1 cellular context compared by ENCODE assay signal in the genomic region with DNA sequence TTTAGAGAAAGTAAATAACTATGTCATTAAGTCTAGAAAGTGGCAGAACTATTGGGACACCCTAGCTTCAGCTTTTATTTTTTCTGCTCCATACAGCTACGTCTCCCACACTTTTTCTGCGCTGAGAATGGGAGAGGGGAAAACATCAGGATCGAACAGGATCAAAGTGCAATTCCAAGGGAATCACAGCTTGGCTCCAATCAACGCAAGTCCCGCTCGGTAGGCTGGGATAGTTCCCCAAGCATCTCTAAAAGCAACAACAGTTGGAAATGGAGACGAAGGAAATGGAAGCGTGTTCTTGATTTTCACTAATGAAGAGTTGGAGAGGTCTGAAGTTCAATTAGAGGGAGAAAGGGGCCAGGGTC.
TF ChIP-seq lines count a peak whose summit lies in the region.

No MANE protein-coding gene starts in this region.

TF ChIP-seq in WTC11, 78 proteins besides CTCF, POLR2A, EP300 and RAD21 (continued from another document):
- TF ChIP-seq, protein P1, sequence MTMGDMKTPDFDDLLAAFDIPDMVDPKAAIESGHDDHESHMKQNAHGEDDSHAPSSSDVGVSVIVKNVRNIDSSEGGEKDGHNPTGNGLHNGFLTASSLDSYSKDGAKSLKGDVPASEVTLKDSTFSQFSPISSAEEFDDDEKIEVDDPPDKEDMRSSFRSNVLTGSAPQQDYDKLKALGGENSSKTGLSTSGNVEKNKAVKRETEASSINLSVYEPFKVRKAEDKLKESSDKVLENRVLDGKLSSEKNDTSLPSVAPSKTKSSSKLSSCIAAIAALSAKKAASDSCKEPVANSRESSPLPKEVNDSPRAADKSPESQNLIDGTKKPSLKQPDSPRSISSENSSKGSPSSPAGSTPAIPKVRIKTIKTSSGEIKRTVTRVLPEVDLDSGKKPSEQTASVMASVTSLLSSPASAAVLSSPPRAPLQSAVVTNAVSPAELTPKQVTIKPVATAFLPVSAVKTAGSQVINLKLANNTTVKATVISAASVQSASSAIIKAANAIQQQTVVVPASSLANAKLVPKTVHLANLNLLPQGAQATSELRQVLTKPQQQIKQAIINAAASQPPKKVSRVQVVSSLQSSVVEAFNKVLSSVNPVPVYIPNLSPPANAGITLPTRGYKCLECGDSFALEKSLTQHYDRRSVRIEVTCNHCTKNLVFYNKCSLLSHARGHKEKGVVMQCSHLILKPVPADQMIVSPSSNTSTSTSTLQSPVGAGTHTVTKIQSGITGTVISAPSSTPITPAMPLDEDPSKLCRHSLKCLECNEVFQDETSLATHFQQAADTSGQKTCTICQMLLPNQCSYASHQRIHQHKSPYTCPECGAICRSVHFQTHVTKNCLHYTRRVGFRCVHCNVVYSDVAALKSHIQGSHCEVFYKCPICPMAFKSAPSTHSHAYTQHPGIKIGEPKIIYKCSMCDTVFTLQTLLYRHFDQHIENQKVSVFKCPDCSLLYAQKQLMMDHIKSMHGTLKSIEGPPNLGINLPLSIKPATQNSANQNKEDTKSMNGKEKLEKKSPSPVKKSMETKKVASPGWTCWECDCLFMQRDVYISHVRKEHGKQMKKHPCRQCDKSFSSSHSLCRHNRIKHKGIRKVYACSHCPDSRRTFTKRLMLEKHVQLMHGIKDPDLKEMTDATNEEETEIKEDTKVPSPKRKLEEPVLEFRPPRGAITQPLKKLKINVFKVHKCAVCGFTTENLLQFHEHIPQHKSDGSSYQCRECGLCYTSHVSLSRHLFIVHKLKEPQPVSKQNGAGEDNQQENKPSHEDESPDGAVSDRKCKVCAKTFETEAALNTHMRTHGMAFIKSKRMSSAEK (CRISPR knock-in tag; IDR thresholded peaks at IDR 0.05; ENCODE audit: borderline replicate concordance): no peak
- TF ChIP-seq ZBTB21 (CRISPR knock-in tag; IDR thresholded peaks at IDR 0.05; ENCODE audit: borderline replicate concordance): no peak
- TF ChIP-seq OVOL2 (CRISPR knock-in tag; IDR thresholded peaks at IDR 0.05; ENCODE audit: borderline replicate concordance): no peak
- no peak for TF ChIP-seq SMAD3 (CRISPR knock-in tag; IDR thresholded peaks at IDR 0.05; ENCODE audit: borderline replicate concordance)
- no peak for TF ChIP-seq ZNF317 (CRISPR knock-in tag; IDR thresholded peaks at IDR 0.05; ENCODE audit: borderline replicate concordance, low read depth)
- no peak for TF ChIP-seq MYBL2 (CRISPR knock-in tag; IDR thresholded peaks at IDR 0.05)
- no peak for TF ChIP-seq FOXJ3 (CRISPR knock-in tag; IDR thresholded peaks at IDR 0.05; ENCODE audit: borderline replicate concordance)
- TF ChIP-seq, protein P2, sequence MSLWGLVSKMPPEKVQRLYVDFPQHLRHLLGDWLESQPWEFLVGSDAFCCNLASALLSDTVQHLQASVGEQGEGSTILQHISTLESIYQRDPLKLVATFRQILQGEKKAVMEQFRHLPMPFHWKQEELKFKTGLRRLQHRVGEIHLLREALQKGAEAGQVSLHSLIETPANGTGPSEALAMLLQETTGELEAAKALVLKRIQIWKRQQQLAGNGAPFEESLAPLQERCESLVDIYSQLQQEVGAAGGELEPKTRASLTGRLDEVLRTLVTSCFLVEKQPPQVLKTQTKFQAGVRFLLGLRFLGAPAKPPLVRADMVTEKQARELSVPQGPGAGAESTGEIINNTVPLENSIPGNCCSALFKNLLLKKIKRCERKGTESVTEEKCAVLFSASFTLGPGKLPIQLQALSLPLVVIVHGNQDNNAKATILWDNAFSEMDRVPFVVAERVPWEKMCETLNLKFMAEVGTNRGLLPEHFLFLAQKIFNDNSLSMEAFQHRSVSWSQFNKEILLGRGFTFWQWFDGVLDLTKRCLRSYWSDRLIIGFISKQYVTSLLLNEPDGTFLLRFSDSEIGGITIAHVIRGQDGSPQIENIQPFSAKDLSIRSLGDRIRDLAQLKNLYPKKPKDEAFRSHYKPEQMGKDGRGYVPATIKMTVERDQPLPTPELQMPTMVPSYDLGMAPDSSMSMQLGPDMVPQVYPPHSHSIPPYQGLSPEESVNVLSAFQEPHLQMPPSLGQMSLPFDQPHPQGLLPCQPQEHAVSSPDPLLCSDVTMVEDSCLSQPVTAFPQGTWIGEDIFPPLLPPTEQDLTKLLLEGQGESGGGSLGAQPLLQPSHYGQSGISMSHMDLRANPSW (CRISPR knock-in tag; conservative IDR thresholded peaks at IDR 0.05; ENCODE audit: low read depth): no peak
- TF ChIP-seq, protein P3, sequence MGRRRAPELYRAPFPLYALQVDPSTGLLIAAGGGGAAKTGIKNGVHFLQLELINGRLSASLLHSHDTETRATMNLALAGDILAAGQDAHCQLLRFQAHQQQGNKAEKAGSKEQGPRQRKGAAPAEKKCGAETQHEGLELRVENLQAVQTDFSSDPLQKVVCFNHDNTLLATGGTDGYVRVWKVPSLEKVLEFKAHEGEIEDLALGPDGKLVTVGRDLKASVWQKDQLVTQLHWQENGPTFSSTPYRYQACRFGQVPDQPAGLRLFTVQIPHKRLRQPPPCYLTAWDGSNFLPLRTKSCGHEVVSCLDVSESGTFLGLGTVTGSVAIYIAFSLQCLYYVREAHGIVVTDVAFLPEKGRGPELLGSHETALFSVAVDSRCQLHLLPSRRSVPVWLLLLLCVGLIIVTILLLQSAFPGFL (CRISPR knock-in tag; IDR thresholded peaks at IDR 0.05; ENCODE audit: borderline replicate concordance): no peak
- TF ChIP-seq, protein P4, sequence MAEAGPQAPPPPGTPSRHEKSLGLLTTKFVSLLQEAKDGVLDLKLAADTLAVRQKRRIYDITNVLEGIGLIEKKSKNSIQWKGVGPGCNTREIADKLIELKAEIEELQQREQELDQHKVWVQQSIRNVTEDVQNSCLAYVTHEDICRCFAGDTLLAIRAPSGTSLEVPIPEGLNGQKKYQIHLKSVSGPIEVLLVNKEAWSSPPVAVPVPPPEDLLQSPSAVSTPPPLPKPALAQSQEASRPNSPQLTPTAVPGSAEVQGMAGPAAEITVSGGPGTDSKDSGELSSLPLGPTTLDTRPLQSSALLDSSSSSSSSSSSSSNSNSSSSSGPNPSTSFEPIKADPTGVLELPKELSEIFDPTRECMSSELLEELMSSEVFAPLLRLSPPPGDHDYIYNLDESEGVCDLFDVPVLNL (CRISPR knock-in tag; IDR thresholded peaks at IDR 0.05; ENCODE audit: borderline replicate concordance, low read depth): no peak
- no peak for TF ChIP-seq NFYB (CRISPR knock-in tag; conservative IDR thresholded peaks at IDR 0.05; ENCODE audit: low read depth)
